Comparison of ENCODE assay signal across 12 cellular contexts in genomic region chr9:110156416-110156815, GRCh38. TPM values are rescaled to one million over a fixed set of nuclear protein-coding genes. Genes with fewer than 3 reads are reported as not detected.
DNase-seq lines count a peak whose midpoint lies in the region; ATAC-seq and TF ChIP-seq lines count a peak whose summit lies in the region.
"Had no signal": no experiment of that assay in that cellular context is flagged by ENCODE, and none has a peak within 500 bp of the region (broad histone marks: within the 10 kb centered on the region; RNA-seq: fewer than 3 reads in every experiment).

No MANE protein-coding gene starts in this region.

- H3K4me1 ChIP-seq in effector memory CD4-positive, alpha-beta T cell (ENCODE audit: control insufficient read depth, insufficient read depth, low read length, poor library complexity, severe bottlenecking), result peaks cover 20% of the 10 kb centered on the region
- H3K4me1 ChIP-seq in neural progenitor cell, result no peaks in the 10 kb centered on the region

- no peak overlapping the region for H2AFZ ChIP-seq in neural progenitor cell (replicated peaks)

- CTCF ChIA-PET in activated CD8-positive, alpha-beta memory T cell treated with anti-CD3 and anti-CD28 coated beads, Interleukin-2, amount 10 ng/mL, durations not matched to agents 7 days and 5 days (lab: Charles Lee), result interaction anchor here (1.0 to 2.9 kb wide), 9 partner anchors 8 to 254 kb away, joined by 3 to 21 read pairs (median 4); no protein-coding TSS in a partner anchor

- H3K4me3 ChIP-seq in SK-N-MC, result peak overlapping the region; percentile 50
- no peak overlapping the region for H3K4me3 ChIP-seq in effector memory CD4-positive, alpha-beta T cell (ENCODE audit: insufficient read depth, low read depth, low read length, poor library complexity, severe bottlenecking)
- H3K4me3 ChIP-seq in neural progenitor cell, result no peak overlapping the region

- H3K9me3 ChIP-seq in SK-N-MC (ENCODE audit: low read depth, low read length), result no peaks in the 10 kb centered on the region
- H3K9me3 ChIP-seq in effector memory CD4-positive, alpha-beta T cell (ENCODE audit: control insufficient read depth, low read length), result no peaks in the 10 kb centered on the region
- H3K9me3 ChIP-seq in neural progenitor cell (ENCODE audit: low read depth), result no peaks in the 10 kb centered on the region

- H3K79me2 ChIP-seq in neural progenitor cell (ENCODE audit: low read depth), result peaks cover 7% of the 10 kb centered on the region

- H3K4me2 ChIP-seq in neural progenitor cell, result no peak overlapping the region

- H3K27me3 ChIP-seq in effector memory CD4-positive, alpha-beta T cell (replicated peaks; ENCODE audit: control insufficient read depth, insufficient read depth, low read length, poor library complexity, severe bottlenecking), result no peaks in the 10 kb centered on the region
- H3K27me3 ChIP-seq in neural progenitor cell, result no peaks in the 10 kb centered on the region

- H3K9ac ChIP-seq in SK-N-MC (ENCODE audit: insufficient read length) (no peak overlapping the region), neural progenitor cell (no peak overlapping the region)

- H3K27ac ChIP-seq in SK-N-MC (peak overlapping the region; percentile 69), neural progenitor cell (no peak overlapping the region)
- H3K27ac ChIP-seq in effector memory CD4-positive, alpha-beta T cell (ENCODE audit: insufficient read depth, low read length, poor library complexity, severe bottlenecking), result no peak overlapping the region

- peak; percentile 34 for ATAC-seq in activated CD8-positive, alpha-beta memory T cell treated with anti-CD3 and anti-CD28 coated beads, Interleukin-2, amount 10 ng/mL, durations not matched to agents 7 days and 5 days
- ATAC-seq in HG02852 (IDR thresholded peaks at IDR 0.05; ENCODE audit: unreplicated experiment) (peak; percentile 8), omental fat pad (ENCODE audit: low FRiP score) (no peak)
- ATAC-seq in stimulated activated naive B cell treated with anti-CD40 and anti-IgM and Interleukin-4, amounts not matched to agents 10 μg/mL and 1 μg/mL and 100 μg/mL, for 72 hours (replicated peaks), result no peak

- H3K9me3 Mint-ChIP-seq in activated CD8-positive, alpha-beta memory T cell treated with anti-CD3 and anti-CD28 coated beads, Interleukin-2, amount 10 ng/mL, durations not matched to agents 7 days and 5 days (ENCODE audit: low read depth), result peaks cover 3% of the 10 kb centered on the region
- no peaks in the 10 kb centered on the region for H3K9me3 Mint-ChIP-seq in stimulated activated naive B cell treated with anti-CD40 and anti-IgM and Interleukin-4, amounts not matched to agents 10 μg/mL and 1 μg/mL and 100 μg/mL, for 72 hours
- no peaks in the 10 kb centered on the region for H3K9me3 Mint-ChIP-seq in neural progenitor cell
- H3K9me3 Mint-ChIP-seq: activated naive CD4-positive, alpha-beta T cell treated with anti-CD3 and anti-CD28 coated beads for 36 hours had no signal

- peaks cover 97% of the 10 kb centered on the region for H3K4me1 Mint-ChIP-seq in activated CD8-positive, alpha-beta memory T cell treated with anti-CD3 and anti-CD28 coated beads, Interleukin-2, amount 10 ng/mL, durations not matched to agents 7 days and 5 days
- peaks cover 76 to 100% of the 10 kb centered on the region in 2 donors for H3K4me1 Mint-ChIP-seq in stimulated activated naive B cell treated with anti-CD40 and anti-IgM and Interleukin-4, amounts not matched to agents 10 μg/mL and 1 μg/mL and 100 μg/mL, for 72 hours
- H3K4me1 Mint-ChIP-seq in neural progenitor cell, result peaks cover 33% of the 10 kb centered on the region

- H4K20me1 ChIP-seq in neural progenitor cell (ENCODE audit: low read depth), result peaks cover 20% of the 10 kb centered on the region

- H3K27me3 Mint-ChIP-seq in activated CD8-positive, alpha-beta memory T cell treated with anti-CD3 and anti-CD28 coated beads, Interleukin-2, amount 10 ng/mL, durations not matched to agents 7 days and 5 days, result no peaks in the 10 kb centered on the region
- no peaks in the 10 kb centered on the region for H3K27me3 Mint-ChIP-seq in stimulated activated naive B cell treated with anti-CD40 and anti-IgM and Interleukin-4, amounts not matched to agents 10 μg/mL and 1 μg/mL and 100 μg/mL, for 72 hours
- H3K27me3 Mint-ChIP-seq in neural progenitor cell (ENCODE audit: insufficient read depth, low read depth), result no peaks in the 10 kb centered on the region

- no peak for DNase-seq in activated CD8-positive, alpha-beta memory T cell treated with anti-CD3 and anti-CD28 coated beads, Interleukin-2, amount 10 ng/mL, durations not matched to agents 7 days and 5 days
- DNase-seq in activated CD8-positive, alpha-beta memory T cell treated with anti-CD3 and anti-CD28 coated beads, Interleukin-2, amount 50 U/mL, for 48 hours, result no peak
- DNase-seq in SK-N-MC (ENCODE audit: low read depth, low spot score), result no peak
- no peak for DNase-seq in stimulated activated naive B cell treated with anti-CD40 and anti-IgM and Interleukin-4, amounts not matched to agents 10 μg/mL and 1 μg/mL and 100 μg/mL, for 72 hours
- DNase-seq in omental fat pad (ENCODE audit: low spot score), result no peak
- no peak for DNase-seq in effector memory CD4-positive, alpha-beta T cell
- DNase-seq in neural progenitor cell (ENCODE audit: low spot score), result no peak
- DNase-seq: cortex of kidney, NCI-H1092 had no signal

- H3K36me3 ChIP-seq in SK-N-MC (ENCODE audit: insufficient read depth, low read length) (0 out of 2 replicates have a peak, but pooled peaks cover 4% of the 10 kb centered on the region), neural progenitor cell (no peaks in the 10 kb centered on the region)
- H3K36me3 ChIP-seq in effector memory CD4-positive, alpha-beta T cell (ENCODE audit: control insufficient read depth, insufficient read depth, low read length), result no peaks in the 10 kb centered on the region

- peak overlapping the region; percentile 87 for H3K27ac Mint-ChIP-seq in activated CD8-positive, alpha-beta memory T cell treated with anti-CD3 and anti-CD28 coated beads, Interleukin-2, amount 10 ng/mL, durations not matched to agents 7 days and 5 days
- H3K27ac Mint-ChIP-seq in stimulated activated naive B cell treated with anti-CD40 and anti-IgM and Interleukin-4, amounts not matched to agents 10 μg/mL and 1 μg/mL and 100 μg/mL, for 72 hours, result peak overlapping the region; percentile 89
- no peak overlapping the region for H3K27ac Mint-ChIP-seq in neural progenitor cell

- peak overlapping the region; percentile 41 for H3K4me3 Mint-ChIP-seq in activated CD8-positive, alpha-beta memory T cell treated with anti-CD3 and anti-CD28 coated beads, Interleukin-2, amount 10 ng/mL, durations not matched to agents 7 days and 5 days
- H3K4me3 Mint-ChIP-seq in stimulated activated naive B cell treated with anti-CD40 and anti-IgM and Interleukin-4, amounts not matched to agents 10 μg/mL and 1 μg/mL and 100 μg/mL, for 72 hours, result peak overlapping the region; percentile 55 to 62
- no peak overlapping the region for H3K4me3 Mint-ChIP-seq in neural progenitor cell
- H3K4me3 Mint-ChIP-seq: activated naive CD4-positive, alpha-beta T cell treated with anti-CD3 and anti-CD28 coated beads for 36 hours had no signal

- H3F3A ChIP-seq in neural progenitor cell (ENCODE audit: low read depth), result no peaks in the 10 kb centered on the region

- H3K36me3 Mint-ChIP-seq in activated CD8-positive, alpha-beta memory T cell treated with anti-CD3 and anti-CD28 coated beads, Interleukin-2, amount 10 ng/mL, durations not matched to agents 7 days and 5 days, result peaks cover 67% of the 10 kb centered on the region
- peaks cover 67 to 88% of the 10 kb centered on the region in 2 donors for H3K36me3 Mint-ChIP-seq in stimulated activated naive B cell treated with anti-CD40 and anti-IgM and Interleukin-4, amounts not matched to agents 10 μg/mL and 1 μg/mL and 100 μg/mL, for 72 hours
- peaks cover 15% of the 10 kb centered on the region for H3K36me3 Mint-ChIP-seq in neural progenitor cell

- no peak for TF ChIP-seq CTCF in omental fat pad (IDR thresholded peaks at IDR 0.05)
- TF ChIP-seq CTCF in neural progenitor cell (IDR thresholded peaks at IDR 0.05), result no peak

RNA-seq across cellular contexts. Expression of gene C9orf152, which starts 51.5 kb away (rescaled TPM):
- total RNA-seq in activated CD8-positive, alpha-beta memory T cell treated with anti-CD3 and anti-CD28 coated beads, Interleukin-2, amount 10 ng/mL, durations not matched to agents 7 days and 5 days, result not detected
- total RNA-seq in omental fat pad (not detected), neural progenitor cell (ENCODE audit: low replicate concordance) (not detected in 2 replicates)
- total RNA-seq: activated naive CD4-positive, alpha-beta T cell treated with anti-CD3 and anti-CD28 coated beads for 36 hours; mesenteric fat pad had no signal

Comparison
In these comparisons a context has a peak if more than half of its experiments do, and no peak if none do; other contexts are left out.
1. ATAC-seq: peak in activated CD8-positive, alpha-beta memory T cell treated with anti-CD3 and anti-CD28 coated beads, Interleukin-2, amount 10 ng/mL, durations not matched to agents 7 days and 5 days (single experiment) and HG02852 (single experiment); none in stimulated activated naive B cell treated with anti-CD40 and anti-IgM and Interleukin-4, amounts not matched to agents 10 μg/mL and 1 μg/mL and 100 μg/mL, for 72 hours (0 of 2) and omental fat pad (single experiment).